In genomic region chr4:153465583-153465921, GRCh38 we compare ENCODE assay signal across 8 cellular contexts. TPM values are rescaled to one million over a fixed set of nuclear protein-coding genes. Genes with fewer than 3 reads are reported as not detected.
DNase-seq lines count a peak whose midpoint lies in the region; ATAC-seq and TF ChIP-seq lines count a peak whose summit lies in the region.

No MANE protein-coding gene starts in this region.

- peak overlapping the region; percentile 80 for H3K4me3 Mint-ChIP-seq in chondrocyte (ENCODE audit: unreplicated experiment)
- peak overlapping the region; percentile 88 for H3K4me3 Mint-ChIP-seq in stimulated activated effector memory CD8-positive, alpha-beta T cell treated with anti-CD3 and anti-CD28 coated beads, Interleukin-12 subunit alpha, Interleukin-12 subunit beta, amount 100 ng/mL, for 72 hours

- H3K27me3 Mint-ChIP-seq in chondrocyte (ENCODE audit: low read depth) = no peaks in the 10 kb centered on the region

- no peaks in the 10 kb centered on the region for H3K9me3 Mint-ChIP-seq in chondrocyte (ENCODE audit: low read depth)
- no peaks in the 10 kb centered on the region for H3K9me3 Mint-ChIP-seq in stimulated activated effector memory CD8-positive, alpha-beta T cell treated with anti-CD3 and anti-CD28 coated beads, Interleukin-12 subunit alpha, Interleukin-12 subunit beta, amount 100 ng/mL, for 72 hours

- peak; percentile 66 for TF ChIP-seq CTCF in chondrocyte (IDR thresholded peaks at IDR 0.05)

- H3K36me3 Mint-ChIP-seq in chondrocyte (ENCODE audit: low read depth) = no peaks in the 10 kb centered on the region
- H3K36me3 Mint-ChIP-seq in stimulated activated effector memory CD8-positive, alpha-beta T cell treated with anti-CD3 and anti-CD28 coated beads, Interleukin-12 subunit alpha, Interleukin-12 subunit beta, amount 100 ng/mL, for 72 hours = peaks cover 29% of the 10 kb centered on the region

- peaks cover 33% of the 10 kb centered on the region for H3K4me1 Mint-ChIP-seq in chondrocyte (ENCODE audit: low read depth)
- H3K4me1 Mint-ChIP-seq in stimulated activated effector memory CD8-positive, alpha-beta T cell treated with anti-CD3 and anti-CD28 coated beads, Interleukin-12 subunit alpha, Interleukin-12 subunit beta, amount 100 ng/mL, for 72 hours = peaks cover 44% of the 10 kb centered on the region

- peak; percentile 9 for ATAC-seq in HG03025 (IDR thresholded peaks at IDR 0.05; ENCODE audit: low FRiP score, unreplicated experiment)
- peak; percentile 27 for ATAC-seq in stimulated activated effector memory CD8-positive, alpha-beta T cell treated with anti-CD3 and anti-CD28 coated beads, Interleukin-12 subunit alpha, Interleukin-12 subunit beta, amount 100 ng/mL, for 72 hours

- peak; percentile 34 for DNase-seq in activated naive CD4-positive, alpha-beta T cell treated with Interleukin-2 at 50 U/mL for 16 hours
- DNase-seq in activated naive CD4-positive, alpha-beta T cell treated with anti-CD3 and anti-CD28 coated beads, Interleukin-2, amount 50 U/mL, for 16 hours = no peak
- DNase-seq in RPMI7951 (ENCODE audit: low read depth) (peak; percentile 65), chondrocyte (ENCODE audit: low spot score) (no peak), kidney tubule cell (ENCODE audit: low spot score) (peak; percentile 63), NCI-H524 treated with DMSO at 0.1 percent for 48 hours (lab: John Stamatoyannopoulos, UW) (no peak)
- DNase-seq in stimulated activated effector memory CD8-positive, alpha-beta T cell treated with anti-CD3 and anti-CD28 coated beads, Interleukin-12 subunit alpha, Interleukin-12 subunit beta, amount 100 ng/mL, for 72 hours (ENCODE audit: low spot score in 2 of 2) = no peak

- peak overlapping the region; percentile 58 for H3K27ac Mint-ChIP-seq in chondrocyte (ENCODE audit: unreplicated experiment)
- H3K27ac Mint-ChIP-seq in stimulated activated effector memory CD8-positive, alpha-beta T cell treated with anti-CD3 and anti-CD28 coated beads, Interleukin-12 subunit alpha, Interleukin-12 subunit beta, amount 100 ng/mL, for 72 hours = peak overlapping the region; percentile 43

RNA-seq across cellular contexts. Expression of gene TMEM131L, which starts 0.6 kb away (rescaled TPM):
- 10.8 and 11.7 TPM in 2 replicates for total RNA-seq in RPMI7951 (2014; rRNA removed; shearing (Covaris generic))
- total RNA-seq in chondrocyte = 6.6 to 10.2 TPM (median 8.4 TPM) in 3 replicates

Comparison
In these comparisons a context has a peak if more than half of its experiments do, and no peak if none do; other contexts are left out.
1. DNase-seq: peak in activated naive CD4-positive, alpha-beta T cell treated with Interleukin-2 at 50 U/mL for 16 hours (single experiment), RPMI7951 (single experiment) and kidney tubule cell (single experiment); none in activated naive CD4-positive, alpha-beta T cell treated with anti-CD3 and anti-CD28 coated beads, Interleukin-2, amount 50 U/mL, for 16 hours (single experiment), chondrocyte (single experiment), stimulated activated effector memory CD8-positive, alpha-beta T cell treated with anti-CD3 and anti-CD28 coated beads, Interleukin-12 subunit alpha, Interleukin-12 subunit beta, amount 100 ng/mL, for 72 hours (0 of 2) and NCI-H524 treated with DMSO at 0.1 percent for 48 hours (single experiment).